27 cellular contexts compared by ENCODE assay signal in genomic region chr4:121583396-121583795, GRCh38.
"Had no signal": no experiment of that assay in that cellular context is flagged by ENCODE, and none has a peak within 500 bp of the region (broad histone marks: within the 10 kb centered on the region; RNA-seq: fewer than 3 reads in every experiment).

No MANE protein-coding gene starts in this region.

- H3K36me3 ChIP-seq: colonic mucosa, esophagus squamous epithelium, gastroesophageal sphincter, heart left ventricle had no signal

- H3K4me3 Mint-ChIP-seq: dendritic cell treated with granulocyte-macrophage colony-stimulating factor and Interleukin-4, amounts not matched to agents 40 ng/mL and 50 ng/mL, for 4 days; effector memory CD8-positive, alpha-beta T cell; endodermal cell; immature natural killer cell; memory B cell had no signal

- H3K4me1 ChIP-seq: colonic mucosa, esophagus squamous epithelium, gastroesophageal sphincter had no signal

- H3K9me3 Mint-ChIP-seq: dendritic cell treated with granulocyte-macrophage colony-stimulating factor and Interleukin-4, amounts not matched to agents 40 ng/mL and 50 ng/mL, for 4 days; effector memory CD8-positive, alpha-beta T cell; endodermal cell; memory B cell had no signal

- H3K9me3 ChIP-seq: colonic mucosa, esophagus squamous epithelium, gastroesophageal sphincter, heart left ventricle had no signal

- ATAC-seq: effector memory CD8-positive, alpha-beta T cell; esophagus mucosa; gastroesophageal sphincter; heart left ventricle; left colon; left lobe of liver; left ventricle myocardium superior had no signal

- H3K36me3 Mint-ChIP-seq: immature natural killer cell, memory B cell had no signal

- H3K4me3 ChIP-seq: colonic mucosa, esophagus squamous epithelium, gastroesophageal sphincter, heart left ventricle, hepatocyte, lung had no signal

- H3K4me1 Mint-ChIP-seq: immature natural killer cell, memory B cell had no signal

- H3K27me3 Mint-ChIP-seq: dendritic cell treated with granulocyte-macrophage colony-stimulating factor and Interleukin-4, amounts not matched to agents 40 ng/mL and 50 ng/mL, for 4 days had no signal

- H3K27me3 ChIP-seq: colonic mucosa, esophagus squamous epithelium, gastroesophageal sphincter, heart left ventricle, hepatocyte had no signal

- H3K27ac Mint-ChIP-seq: dendritic cell treated with granulocyte-macrophage colony-stimulating factor and Interleukin-4, amounts not matched to agents 40 ng/mL and 50 ng/mL, for 4 days; effector memory CD8-positive, alpha-beta T cell; endodermal cell; immature natural killer cell; memory B cell had no signal

- DNase-seq: colonic mucosa; cortex of kidney; effector CD8-positive, alpha-beta T cell; effector memory CD8-positive, alpha-beta T cell; endodermal cell; erythroblast; esophagus squamous epithelium; foreskin fibroblast; heart left ventricle; hypothalamus; immature natural killer cell; islet precursor cell; kidney; kidney glomerular epithelial cell; left colon; left ventricle myocardium superior; mammary epithelial cell; mesendoderm; midbrain had no signal

- H3K27ac ChIP-seq: colonic mucosa, epithelial cell of prostate, esophagus squamous epithelium, gastroesophageal sphincter, heart left ventricle, hepatocyte had no signal
